In the genomic region with DNA sequence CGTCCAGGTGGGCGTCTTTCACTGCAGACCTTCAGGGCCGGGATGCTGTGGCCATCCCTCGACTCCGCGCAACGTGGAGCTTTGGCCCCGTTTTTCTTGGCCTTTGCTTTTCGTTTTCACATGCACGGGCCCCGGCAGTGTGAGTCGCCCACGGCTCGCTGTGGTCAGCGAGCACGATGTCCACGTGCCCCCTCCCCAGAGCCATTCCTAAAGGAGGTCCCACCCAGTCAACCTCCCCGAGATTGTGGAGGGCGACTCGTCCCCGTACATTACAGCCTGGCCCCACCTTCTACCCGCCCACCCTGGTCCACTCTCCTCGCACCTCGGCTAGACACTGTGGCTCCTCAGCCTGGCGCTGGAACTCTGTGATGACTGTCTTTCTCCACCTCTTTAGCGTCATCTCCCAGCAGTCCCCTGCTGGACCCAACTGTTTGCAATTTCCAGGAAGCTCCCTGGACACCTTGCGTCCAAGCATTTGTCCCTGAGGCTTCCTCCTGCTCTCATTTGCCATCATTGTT, we compare ENCODE assay signal across 7 cellular contexts. TPM values are rescaled to one million over a fixed set of nuclear protein-coding genes. Genes with fewer than 3 reads are reported as not detected.
DNase-seq lines count a peak whose midpoint lies in the region; ATAC-seq and TF ChIP-seq lines count a peak whose summit lies in the region.

No MANE protein-coding gene starts in this region.

- TF ChIP-seq EP300 in tibial nerve (IDR thresholded peaks at IDR 0.05) = no peak

- H3K27me3 ChIP-seq in right lobe of liver (no peaks in the 10 kb centered on the region), tibial nerve (no peaks in the 10 kb centered on the region)

- intact Hi-C loops in right lobe of liver (cut with DNase I) = no loop called here

- ATAC-seq in right lobe of liver (peak; percentile 2 to 51 (median 16)), omental fat pad (ENCODE audit: low FRiP score) (no peak)

- peak overlapping the region; percentile 95 for H3K27ac ChIP-seq in caudate nucleus (ENCODE audit: low read depth, low read length)
- H3K27ac ChIP-seq in right lobe of liver = peak overlapping the region; percentile 68 to 91 (median 81)
- peak overlapping the region; percentile 84 to 94 (median 90) for H3K27ac ChIP-seq in tibial nerve

- DNase-seq in NB4 (ENCODE audit: low read depth) = no peak
- DNase-seq in caudate nucleus (lab: John Stamatoyannopoulos, UW) = peak in 2 of 61 donors; percentile 30 to 59
- DNase-seq in right lobe of liver = peak in 2 of 3 donors; percentile 66 to 67
- no peak for DNase-seq in tibial nerve (ENCODE audit: low spot score in 2 of 2)
- DNase-seq in omental fat pad (ENCODE audit: low spot score) = no peak
- no peak for DNase-seq in NK-92 treated with Interleukin-12 subunit alpha and Interleukin-12 subunit beta, amount 100 ng/mL, for 24 hours (lab: John Stamatoyannopoulos, UW)

- H3K9me3 ChIP-seq in right lobe of liver (no peaks in the 10 kb centered on the region), tibial nerve (no peaks in the 10 kb centered on the region)

- H3K4me3 ChIP-seq in GM12875 (ENCODE audit: low read depth, low read length) = peak overlapping the region; percentile 63
- peak overlapping the region; percentile 50 for H3K4me3 ChIP-seq in NB4 (ENCODE audit: low read depth, low read length)
- peak overlapping the region; percentile 66 to 70 (median 66) for H3K4me3 ChIP-seq in right lobe of liver
- H3K4me3 ChIP-seq in tibial nerve = peak overlapping the region; percentile 67 to 75 (median 71)

- no peak for TF ChIP-seq POLR2A in NB4 (IDR thresholded peaks at IDR 0.05; ENCODE audit: extremely low read depth, insufficient read length)
- TF ChIP-seq POLR2A in right lobe of liver (IDR thresholded peaks at IDR 0.05) = peak; percentile 9
- no peak for TF ChIP-seq POLR2A in tibial nerve (IDR thresholded peaks at IDR 0.05)

- H3K4me1 ChIP-seq in right lobe of liver (peaks cover 0 to 24% (median 9%) of the 10 kb centered on the region in 4 donors), tibial nerve (peaks cover 0 to 26% (median 18%) of the 10 kb centered on the region in 4 donors)

- peaks cover 0 to 4% (median 0%) of the 10 kb centered on the region in 4 donors for H3K36me3 ChIP-seq in right lobe of liver
- peaks cover 0 to 67% (median 0%) of the 10 kb centered on the region in 3 donors for H3K36me3 ChIP-seq in tibial nerve

- 5% methylated on average over 13 of the region's 27 CpGs for WGBS in right lobe of liver (ENCODE audit: insufficient coverage, low coverage, low lambda C conversion rate, missing lambda C conversion rate)
- WGBS in tibial nerve, 2 donors = 2 to 5% methylated on average over 23 to 25 of the region's 27 CpGs

- TF ChIP-seq CTCF in GM12875 (IDR thresholded peaks at IDR 0.05; ENCODE audit: borderline replicate concordance, insufficient read depth, low read depth, low read length) = no peak
- TF ChIP-seq CTCF in NB4 (IDR thresholded peaks at IDR 0.05; ENCODE audit: low read depth, low read length) = no peak
- no peak for TF ChIP-seq CTCF in right lobe of liver (IDR thresholded peaks at IDR 0.05)
- no peak for TF ChIP-seq CTCF in tibial nerve (IDR thresholded peaks at IDR 0.05)
- TF ChIP-seq CTCF in omental fat pad (IDR thresholded peaks at IDR 0.05) = no peak

RNA-seq across cellular contexts. Expression of a gene that starts 0.4 kb away (rescaled TPM):
- total RNA-seq in right lobe of liver = 1 to 10 TPM; 1.4 to 5.4 (median 4.1) TPM
- 10 to 100 TPM; 18.4 to 31.6 (median 26.2) TPM for total RNA-seq in tibial nerve
- 10 to 100 TPM in 1 of 4 donors, 1 to 10 TPM in 3; 6.6 to 10.4 (median 8.0) TPM for total RNA-seq in omental fat pad

RNA-seq across cellular contexts. Expression of a gene that starts 9.7 kb away (rescaled TPM):
- total RNA-seq in right lobe of liver (1 to 10 TPM; 2.9 to 4.9 (median 3.8) TPM), tibial nerve (10 to 100 TPM; 23.6 to 33.5 (median 30.2) TPM), omental fat pad (10 to 100 TPM in 3 of 4 donors, 1 to 10 TPM in 1; 7.3 to 23.3 (median 15.8) TPM)

RNA-seq across cellular contexts. Expression of a gene that starts 25.1 kb away (rescaled TPM):
- total RNA-seq in right lobe of liver (1 to 10 TPM; 2.9 to 3.3 (median 2.9) TPM), tibial nerve (10 to 100 TPM; 13.6 to 23.4 (median 15.5) TPM), omental fat pad (1 to 10 TPM; 3.8 to 8.5 (median 6.0) TPM)

RNA-seq across cellular contexts. Expression of a gene that starts 35.2 kb away (rescaled TPM):
- 100 to 1,000 TPM; 107 to 737 (median 366) TPM for total RNA-seq in right lobe of liver
- 10 to 100 TPM; 10.5 to 17.7 (median 13.4) TPM for total RNA-seq in tibial nerve
- 1 to 10 TPM; 4.5 to 8.5 (median 5.6) TPM for total RNA-seq in omental fat pad

RNA-seq across cellular contexts. Expression of a gene that starts 36.6 kb away (rescaled TPM):
- 1 to 10 TPM in 3 of 6 experiments, under 1 TPM in 3; 0.75 to 2.8 (median 1.0) TPM for total RNA-seq in right lobe of liver
- 10 to 100 TPM in 2 of 4 donors, 1 to 10 TPM in 2; 5.0 to 12.6 (median 8.2) TPM for total RNA-seq in tibial nerve
- total RNA-seq in omental fat pad = 1 to 10 TPM; 4.0 to 8.2 (median 4.6) TPM

Comparison
In these comparisons a context has a peak if more than half of its experiments do, and no peak if none do; other contexts are left out.
1. DNase-seq: peak in right lobe of liver (2 of 3); none in NB4 (single experiment), tibial nerve (0 of 2), omental fat pad (single experiment) and NK-92 treated with Interleukin-12 subunit alpha and Interleukin-12 subunit beta, amount 100 ng/mL, for 24 hours (single experiment).
2. Peak in every context shown above with its lines, with median percentiles within 50 percentile points of each other: H3K4me3 ChIP-seq and H3K27ac ChIP-seq.